In genomic region chr7:152761116-152761748, GRCh38 we compare ENCODE assay signal across 8 cellular contexts. TPM values are rescaled to one million over a fixed set of nuclear protein-coding genes. Genes with fewer than 3 reads are reported as not detected.
DNase-seq lines count a peak whose midpoint lies in the region; ATAC-seq and TF ChIP-seq lines count a peak whose summit lies in the region.

No MANE protein-coding gene starts in this region.

- H3K27me3 ChIP-seq in psoas muscle (ENCODE audit: insufficient read depth in 3 of 3, low read length in 2 of 3), result no peaks in the 10 kb centered on the region

- H3K27me3 Mint-ChIP-seq in activated CD8-positive, alpha-beta memory T cell treated with anti-CD3 and anti-CD28 coated beads, Interleukin-2, amount 10 ng/mL, durations not matched to agents 7 days and 5 days, result no peaks in the 10 kb centered on the region
- H3K27me3 Mint-ChIP-seq in MCF 10A (ENCODE audit: insufficient read depth, unreplicated experiment), result no peaks in the 10 kb centered on the region

- peaks cover 20% of the 10 kb centered on the region for H3K4me1 ChIP-seq in psoas muscle

- no peak overlapping the region for H3K27ac Mint-ChIP-seq in activated CD8-positive, alpha-beta memory T cell treated with anti-CD3 and anti-CD28 coated beads, Interleukin-2, amount 10 ng/mL, durations not matched to agents 7 days and 5 days
- peak overlapping the region; percentile 91 for H3K27ac Mint-ChIP-seq in MCF 10A (ENCODE audit: low read depth, unreplicated experiment)

- H3K36me3 Mint-ChIP-seq in activated CD8-positive, alpha-beta memory T cell treated with anti-CD3 and anti-CD28 coated beads, Interleukin-2, amount 10 ng/mL, durations not matched to agents 7 days and 5 days, result peaks cover 2% of the 10 kb centered on the region
- peaks cover 7% of the 10 kb centered on the region for H3K36me3 Mint-ChIP-seq in MCF 10A (ENCODE audit: insufficient read depth, unreplicated experiment)

- peak overlapping the region; percentile 94 for H3K4me3 ChIP-seq in psoas muscle

- H3K9me3 ChIP-seq in psoas muscle, result no peaks in the 10 kb centered on the region

- no peaks in the 10 kb centered on the region for H3K9me3 Mint-ChIP-seq in activated CD8-positive, alpha-beta memory T cell treated with anti-CD3 and anti-CD28 coated beads, Interleukin-2, amount 10 ng/mL, durations not matched to agents 7 days and 5 days (ENCODE audit: low read depth)
- H3K9me3 Mint-ChIP-seq in MCF 10A (ENCODE audit: unreplicated experiment), result no peaks in the 10 kb centered on the region

- ATAC-seq in activated CD8-positive, alpha-beta memory T cell treated with anti-CD3 and anti-CD28 coated beads, Interleukin-2, amount 10 ng/mL, durations not matched to agents 7 days and 5 days, result no peak
- ATAC-seq in HG03460 (IDR thresholded peaks at IDR 0.05; ENCODE audit: unreplicated experiment) (peak; percentile 37), psoas muscle (no peak), HG03280 (IDR thresholded peaks at IDR 0.05; ENCODE audit: unreplicated experiment) (no peak), HG02798 (IDR thresholded peaks at IDR 0.05; ENCODE audit: poor library complexity, unreplicated experiment) (no peak)

- POLR2A ChIA-PET in MCF 10A (lab: Yijun Ruan, JAX), result interaction anchor here (1.0 to 1.8 kb wide), 6 partner anchors 11 to 559 kb away, joined by 3 to 7 read pairs (median 4); no protein-coding TSS in a partner anchor

- H3K27ac ChIP-seq in psoas muscle, result peak overlapping the region; percentile 96

- intact Hi-C loops in MCF 10A (cut with micrococcal nuclease) (no loop called here), psoas muscle (cut with DNase I) (no loop called here)

- CTCF ChIA-PET in activated CD8-positive, alpha-beta memory T cell treated with anti-CD3 and anti-CD28 coated beads, Interleukin-2, amount 10 ng/mL, durations not matched to agents 7 days and 5 days (lab: Charles Lee), result no interaction called here
- CTCF ChIA-PET in MCF 10A (lab: Yijun Ruan, JAX), result interaction anchor here (0.5 to 1.3 kb wide), 3 partner anchors 51 to 425 kb away, joined by 3 to 5 read pairs (median 4); no protein-coding TSS in a partner anchor

- peaks cover 19% of the 10 kb centered on the region for H3K4me1 Mint-ChIP-seq in activated CD8-positive, alpha-beta memory T cell treated with anti-CD3 and anti-CD28 coated beads, Interleukin-2, amount 10 ng/mL, durations not matched to agents 7 days and 5 days
- peaks cover 12% of the 10 kb centered on the region for H3K4me1 Mint-ChIP-seq in MCF 10A (ENCODE audit: insufficient read depth, unreplicated experiment)

- WGBS in psoas muscle, 3 donors, result 64 to 70% (median 64%) methylated on average over 8 of the region's 8 CpGs

- peak overlapping the region; percentile 86 for H3K4me3 Mint-ChIP-seq in activated CD8-positive, alpha-beta memory T cell treated with anti-CD3 and anti-CD28 coated beads, Interleukin-2, amount 10 ng/mL, durations not matched to agents 7 days and 5 days
- H3K4me3 Mint-ChIP-seq in MCF 10A (ENCODE audit: unreplicated experiment), result peak overlapping the region; percentile 95

- H3K36me3 ChIP-seq in psoas muscle (ENCODE audit: insufficient read depth in 1 of 2, low read depth in 1 of 2), result no peaks in the 10 kb centered on the region

- no peak for DNase-seq in activated CD8-positive, alpha-beta memory T cell treated with anti-CD3 and anti-CD28 coated beads, Interleukin-2, amount 10 ng/mL, durations not matched to agents 7 days and 5 days
- no peak for DNase-seq in activated CD8-positive, alpha-beta memory T cell treated with anti-CD3 and anti-CD28 coated beads, Interleukin-2, amount 50 U/mL, for 4 hours
- DNase-seq in MCF 10A (ENCODE audit: unreplicated experiment), result peak; percentile 18
- DNase-seq in psoas muscle, result no peak
- DNase-seq in C1 segment of cervical spinal cord (lab: John Stamatoyannopoulos, UW), result no peak

- BruUV-seq in MCF 10A (replicated peaks; lab: Mats Ljungman, UMichigan), result no TSS peak

- TF ChIP-seq CTCF in MCF 10A (IDR thresholded peaks at IDR 0.05; ENCODE audit: unreplicated experiment), result no peak
- TF ChIP-seq CTCF in psoas muscle (IDR thresholded peaks at IDR 0.05), result no peak

RNA-seq across cellular contexts. Expression of gene ACTR3B, which starts 1.7 kb away (rescaled TPM):
- 1 to 10 TPM; 6.9 to 7.8 TPM for total RNA-seq in activated CD8-positive, alpha-beta memory T cell treated with anti-CD3 and anti-CD28 coated beads, Interleukin-2, amount 10 ng/mL, durations not matched to agents 7 days and 5 days
- total RNA-seq in MCF 10A (2022) (11.3 and 12.8 TPM in 2 replicates), psoas muscle (10 to 100 TPM in 3 of 4 donors, 1 to 10 TPM in 1; 9.5 to 18.7 (median 13.2) TPM)
- polyA plus RNA-seq in psoas muscle, result 10 to 100 TPM in 2 of 3 donors, 1 to 10 TPM in 1; 5.2 to 12.6 (median 11.2) TPM
